16 cellular contexts compared by ENCODE assay signal in genomic region chr6:155108070-155108815, GRCh38.
DNase-seq lines count a peak whose midpoint lies in the region; ATAC-seq and TF ChIP-seq lines count a peak whose summit lies in the region.
"Had no signal": no experiment of that assay in that cellular context is flagged by ENCODE, and none has a peak within 500 bp of the region (broad histone marks: within the 10 kb centered on the region; RNA-seq: fewer than 3 reads in every experiment).

No MANE protein-coding gene starts in this region.

- no peak for TF ChIP-seq POLR2A in esophagus squamous epithelium (IDR thresholded peaks at IDR 0.05)

- ATAC-seq in activated CD4-positive, alpha-beta T cell treated with anti-CD3 and anti-CD28 coated beads for 36 hours: peak; percentile 53
- ATAC-seq in GM23338: no peak
- ATAC-seq: A549, HepG2, left lung had no signal

- H3K27me3 Mint-ChIP-seq in activated CD4-positive, alpha-beta T cell treated with anti-CD3 and anti-CD28 coated beads for 36 hours: peaks cover 5% of the 10 kb centered on the region
- peaks cover 4% of the 10 kb centered on the region for H3K27me3 Mint-ChIP-seq in GM23338 (ENCODE audit: insufficient read depth, low read depth, poor library complexity)

- no peak for TF ChIP-seq CTCF in GM23338 (conservative IDR thresholded peaks at IDR 0.05; ENCODE audit: low read depth in 2 of 2)
- TF ChIP-seq CTCF in ascending aorta (IDR thresholded peaks at IDR 0.05): no peak
- TF ChIP-seq CTCF in esophagus squamous epithelium (IDR thresholded peaks at IDR 0.05): no peak

- no peak overlapping the region for H2AFZ ChIP-seq in GM23338

- H3K9me2 ChIP-seq in GM23338 (ENCODE audit: insufficient read depth): no peaks in the 10 kb centered on the region

- H3K4me2 ChIP-seq in GM23338: no peak overlapping the region
- H3K4me2 ChIP-seq: A549 had no signal

- H4K20me1 ChIP-seq in GM23338 (replicated peaks; ENCODE audit: insufficient read depth): no peaks in the 10 kb centered on the region

- 0 out of 2 replicates have a peak, but pooled peaks cover 6% of the 10 kb centered on the region for H3F3A ChIP-seq in GM23338 (replicated peaks; ENCODE audit: low read depth)

- H3K9me3 ChIP-seq in ascending aorta (no peaks in the 10 kb centered on the region), esophagus squamous epithelium (no peaks in the 10 kb centered on the region)
- H3K9me3 ChIP-seq: A549, left lung had no signal

- peak overlapping the region; percentile 79 for H3K27ac Mint-ChIP-seq in activated CD4-positive, alpha-beta T cell treated with anti-CD3 and anti-CD28 coated beads for 36 hours
- peak overlapping the region; percentile 26; the same call in 1 of the 2 replicates for H3K27ac Mint-ChIP-seq in GM23338

- intact Hi-C loops in activated CD4-positive, alpha-beta T cell treated with anti-CD3 and anti-CD28 coated beads for 36 hours (cut with DNase I, micrococcal nuclease): no loop called here
- intact Hi-C loops in ascending aorta (cut with DNase I) (no loop called here), esophagus squamous epithelium (cut with DNase I) (no loop called here)

- H3K36me3 ChIP-seq in GM23338 (ENCODE audit: insufficient read depth) (no peaks in the 10 kb centered on the region), ascending aorta (no peaks in the 10 kb centered on the region), esophagus squamous epithelium (no peaks in the 10 kb centered on the region)
- H3K36me3 ChIP-seq: left lung had no signal

- CTCF ChIA-PET in activated CD4-positive, alpha-beta T cell treated with anti-CD3 and anti-CD28 coated beads for 36 hours (lab: Charles Lee): interaction anchor here (1.4 to 1.9 kb wide), 2 partner anchors 45 to 63 kb away, joined by 3 to 4 read pairs; no protein-coding TSS in a partner anchor

- peaks cover 37% of the 10 kb centered on the region for H3K4me1 Mint-ChIP-seq in activated CD4-positive, alpha-beta T cell treated with anti-CD3 and anti-CD28 coated beads for 36 hours
- peaks cover 37% of the 10 kb centered on the region for H3K4me1 Mint-ChIP-seq in GM23338

- WGBS in esophagus squamous epithelium, 2 donors: 72 to 81% methylated on average over 11 of the region's 11 CpGs

- H3K4me3 Mint-ChIP-seq in activated CD4-positive, alpha-beta T cell treated with anti-CD3 and anti-CD28 coated beads for 36 hours: peak overlapping the region; percentile 66
- H3K4me3 Mint-ChIP-seq in GM23338: no peak overlapping the region

- H3K79me2 ChIP-seq in GM23338 (replicated peaks; ENCODE audit: insufficient read depth): no peaks in the 10 kb centered on the region; the same call in 1 of the 2 replicates

- H3K27ac ChIP-seq in GM23338 (ENCODE audit: low read depth) (0 out of 2 replicates have a peak overlapping the region, but pooled peaks have one; percentile 45), ascending aorta (no peak overlapping the region), esophagus squamous epithelium (no peak overlapping the region)
- H3K27ac ChIP-seq: A549, left lung had no signal

- peaks cover 40% of the 10 kb centered on the region for H3K4me1 ChIP-seq in GM23338 (ENCODE audit: insufficient read depth)
- peaks cover 0 to 6% of the 10 kb centered on the region in 2 donors for H3K4me1 ChIP-seq in ascending aorta
- no peaks in the 10 kb centered on the region for H3K4me1 ChIP-seq in esophagus squamous epithelium
- H3K4me1 ChIP-seq: left lung had no signal

- POLR2A ChIA-PET in activated CD4-positive, alpha-beta T cell treated with anti-CD3 and anti-CD28 coated beads for 36 hours (lab: Charles Lee): no interaction called here

- no peaks in the 10 kb centered on the region for H3K36me3 Mint-ChIP-seq in activated CD4-positive, alpha-beta T cell treated with anti-CD3 and anti-CD28 coated beads for 36 hours (ENCODE audit: low read depth)
- no peaks in the 10 kb centered on the region for H3K36me3 Mint-ChIP-seq in GM23338 (ENCODE audit: low read depth)

- H3K9me3 Mint-ChIP-seq in activated CD4-positive, alpha-beta T cell treated with anti-CD3 and anti-CD28 coated beads for 36 hours (ENCODE audit: low read depth): no peaks in the 10 kb centered on the region
- no peaks in the 10 kb centered on the region for H3K9me3 Mint-ChIP-seq in GM23338

- no peak for DNase-seq in activated CD4-positive, alpha-beta T cell treated with anti-CD3 and anti-CD28 coated beads for 36 hours
- DNase-seq in activated CD4-positive, alpha-beta T cell treated with anti-CD3 and anti-CD28 coated beads for 4 hours: no peak
- DNase-seq in GM23338 (ENCODE audit: low spot score) (no peak), ascending aorta (ENCODE audit: low spot score in 2 of 2) (no peak), myocyte (ENCODE audit: low read depth) (peak; percentile 31), GF-D8 (lab: John Stamatoyannopoulos, UW) (no peak), esophagus squamous epithelium (lab: John Stamatoyannopoulos, UW) (no peak)
- no peak for DNase-seq in stimulated activated CD4-positive, alpha-beta T cell treated with anti-CD3 and anti-CD28 coated beads, Interleukin-2, amount 100 ng/mL, for 24 hours
- DNase-seq: activated naive CD4-positive, alpha-beta T cell; central memory CD4-positive, alpha-beta T cell; GDM1; hypothalamus; left lung; NCI-H1092 treated with DMSO at 0.1 percent for 48 hours had no signal

- H3K27me3 ChIP-seq in GM23338 (ENCODE audit: insufficient read depth) (no peaks in the 10 kb centered on the region), ascending aorta (no peaks in the 10 kb centered on the region), esophagus squamous epithelium (no peaks in the 10 kb centered on the region)
- H3K27me3 ChIP-seq: left lung had no signal

- H3K4me3 ChIP-seq in GM23338 (no peak overlapping the region), ascending aorta (peak overlapping the region; percentile 6 to 14), esophagus squamous epithelium (no peak overlapping the region)
- H3K4me3 ChIP-seq: A549, left lung had no signal

TF ChIP-seq in GM23338, 12 proteins besides CTCF, POLR2A, EP300 and RAD21:
- TF ChIP-seq STAT1 (IDR thresholded peaks at IDR 0.05; ENCODE audit: unreplicated experiment) (no peak), JUNB (IDR thresholded peaks at IDR 0.05; ENCODE audit: unreplicated experiment) (no peak), NANOG (IDR thresholded peaks at IDR 0.05; ENCODE audit: borderline replicate concordance) (no peak)

Comparison
In these comparisons a context has a peak if more than half of its experiments do, and no peak if none do; other contexts are left out.
1. H3K4me3 ChIP-seq: peak in ascending aorta (2 of 2); none in GM23338 (single experiment) and esophagus squamous epithelium (0 of 4).